ENCODE assay signal across 8 cellular contexts in the genomic region with DNA sequence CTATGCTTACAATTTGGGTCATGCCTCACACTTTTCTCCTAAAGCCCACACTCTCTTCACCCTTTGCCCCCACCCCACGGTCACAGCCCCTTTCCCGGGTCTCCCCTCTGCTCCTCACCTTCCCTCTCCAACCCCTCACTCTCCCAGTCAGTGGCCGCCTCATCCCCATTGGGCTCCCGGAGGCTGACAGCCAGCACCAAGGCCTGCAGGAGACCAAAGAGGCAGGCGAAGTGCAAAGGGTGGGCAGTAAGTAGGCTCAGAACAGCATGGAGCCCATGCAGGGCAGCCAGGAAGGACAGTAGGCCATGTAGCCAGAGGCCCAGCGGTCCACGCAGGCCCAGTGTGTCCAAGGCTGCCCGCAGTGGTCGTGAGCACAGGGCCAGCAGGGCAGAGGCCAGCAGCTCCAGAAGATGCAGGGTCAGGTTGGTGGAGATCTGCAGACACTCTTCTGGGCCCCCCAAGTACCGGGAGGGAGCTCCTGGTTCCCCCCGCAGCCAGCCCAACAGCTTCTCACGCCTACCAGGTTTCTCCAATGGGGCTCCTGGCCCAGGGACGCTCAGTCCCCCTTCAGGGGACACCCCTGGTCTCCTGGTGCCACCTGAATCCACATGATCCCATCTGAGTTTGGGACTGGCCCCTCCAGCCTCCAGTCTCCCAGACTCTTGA. TPM values are rescaled to one million over a fixed set of nuclear protein-coding genes. Genes with fewer than 3 reads are reported as not detected.
DNase-seq lines count a peak whose midpoint lies in the region; ATAC-seq and TF ChIP-seq lines count a peak whose summit lies in the region.

No MANE protein-coding gene starts in this region.

- TF ChIP-seq CTCF in OCI-LY3 (IDR thresholded peaks at IDR 0.05; ENCODE audit: low read depth, low read length) = no peak
- no peak for TF ChIP-seq CTCF in endothelial cell (IDR thresholded peaks at IDR 0.05; ENCODE audit: unreplicated experiment)
- no peak for TF ChIP-seq CTCF in osteoblast (IDR thresholded peaks at IDR 0.05; ENCODE audit: extremely low read depth, low read depth, low read length)

- H4K20me1 ChIP-seq in OCI-LY3 (ENCODE audit: insufficient read depth, low read length) = no peaks in the 10 kb centered on the region
- H4K20me1 ChIP-seq in osteoblast (ENCODE audit: insufficient read depth, low read length) = peaks cover 22% of the 10 kb centered on the region

- peak overlapping the region; percentile 99; the same call in 1 of the 2 replicates for H3K9ac ChIP-seq in OCI-LY3 (ENCODE audit: low read length)

- H3K79me2 ChIP-seq in OCI-LY3 (ENCODE audit: low read length) (peaks cover 27% of the 10 kb centered on the region), osteoblast (ENCODE audit: insufficient read depth, low read length) (peaks cover 73% of the 10 kb centered on the region)

- H3K9me3 ChIP-seq in CD4-positive, alpha-beta memory T cell (ENCODE audit: control insufficient read depth in 1 of 2, low read length in 2 of 2) = no peaks in the 10 kb centered on the region
- no peaks in the 10 kb centered on the region for H3K9me3 ChIP-seq in OCI-LY3 (ENCODE audit: insufficient read depth, low read length)
- no peaks in the 10 kb centered on the region for H3K9me3 ChIP-seq in osteoblast (ENCODE audit: low read depth, low read length)

- peak overlapping the region; percentile 30 to 83 for H3K4me3 ChIP-seq in CD4-positive, alpha-beta memory T cell (ENCODE audit: low read length in 2 of 2)
- H3K4me3 ChIP-seq in OCI-LY3 (ENCODE audit: low read length) (peak overlapping the region; percentile 100; the same call in 1 of the 2 replicates), osteoblast (ENCODE audit: insufficient read depth, low read length) (peak overlapping the region; percentile 82)

- ATAC-seq in GM19328 (IDR thresholded peaks at IDR 0.05; ENCODE audit: unreplicated experiment) = no peak
- ATAC-seq in GM21423 (IDR thresholded peaks at IDR 0.05; ENCODE audit: unreplicated experiment) = no peak

- H3K4me1 ChIP-seq in CD4-positive, alpha-beta memory T cell (ENCODE audit: insufficient read depth, low read length) = peaks cover 56% of the 10 kb centered on the region
- H3K4me1 ChIP-seq in OCI-LY3 (ENCODE audit: low read length) = peaks cover 28% of the 10 kb centered on the region
- peaks cover 38% of the 10 kb centered on the region for H3K4me1 ChIP-seq in osteoblast (ENCODE audit: insufficient read depth, low read length)

- peaks cover 43 to 81% (median 59%) of the 10 kb centered on the region in 4 donors for H3K4me1 Mint-ChIP-seq in CD4-positive, alpha-beta memory T cell
- H3K4me1 Mint-ChIP-seq in endothelial cell (ENCODE audit: unreplicated experiment) = peaks cover 25% of the 10 kb centered on the region

- POLR2A ChIA-PET in CD4-positive, alpha-beta memory T cell (lab: Charles Lee; ENCODE audit: partially characterized antibody) = interaction anchor here (2.4 to 8.6 kb wide), 2 partner anchors 6 to 44 kb away, joined by 6 to 269 read pairs; a partner anchor contains a TSS

- peak overlapping the region; percentile 100 for H3K4me2 ChIP-seq in OCI-LY3 (ENCODE audit: low read length)
- peak overlapping the region; percentile 100 for H3K4me2 ChIP-seq in osteoblast (ENCODE audit: insufficient read depth, low read length)

- no peak for DNase-seq in CD4-positive, alpha-beta memory T cell
- no peak for DNase-seq in endothelial cell (ENCODE audit: low spot score)
- no peak for DNase-seq in osteoblast (ENCODE audit: insufficient read length, low spot score, missing footprints)
- DNase-seq in ureter (ENCODE audit: low spot score) = no peak
- no peak for DNase-seq in HUDEP-2 (lab: John Stamatoyannopoulos, UW; ENCODE audit: unreplicated experiment in 76 of 76)

- peaks cover 13% of the 10 kb centered on the region for H3K36me3 ChIP-seq in CD4-positive, alpha-beta memory T cell (ENCODE audit: insufficient read depth, low read length)
- H3K36me3 ChIP-seq in OCI-LY3 (replicated peaks; ENCODE audit: low read depth, low read length) = peaks cover 17% of the 10 kb centered on the region
- H3K36me3 ChIP-seq in osteoblast (ENCODE audit: insufficient read depth, low read length) = peaks cover 23% of the 10 kb centered on the region

- H2AFZ ChIP-seq in OCI-LY3 (ENCODE audit: low read depth, low read length) (no peak overlapping the region), osteoblast (ENCODE audit: low read length) (no peak overlapping the region)

- intact Hi-C loops in CD4-positive, alpha-beta memory T cell (cut with micrococcal nuclease) = loop anchor here (10.0 kb wide), 1 partner anchor 1186 kb away; a partner anchor contains a TSS

- peak overlapping the region; percentile 84 for H3K27ac ChIP-seq in CD4-positive, alpha-beta memory T cell (ENCODE audit: low read depth, low read length)
- no peak overlapping the region for H3K27ac ChIP-seq in OCI-LY3 (ENCODE audit: low read length)
- no peak overlapping the region for H3K27ac ChIP-seq in osteoblast (ENCODE audit: low read depth, low read length)

- CTCF ChIA-PET in CD4-positive, alpha-beta memory T cell (lab: Charles Lee; ENCODE audit: partially characterized antibody) = no interaction called here

- H3K36me3 Mint-ChIP-seq in CD4-positive, alpha-beta memory T cell = peaks cover 14 to 49% of the 10 kb centered on the region in 2 donors
- H3K36me3 Mint-ChIP-seq in endothelial cell (ENCODE audit: low read depth, unreplicated experiment) = peaks cover 4% of the 10 kb centered on the region

- peak overlapping the region; percentile 84 to 95 (median 90) for H3K27ac Mint-ChIP-seq in CD4-positive, alpha-beta memory T cell
- no peak overlapping the region for H3K27ac Mint-ChIP-seq in endothelial cell (ENCODE audit: unreplicated experiment)

- H3K9me3 Mint-ChIP-seq in CD4-positive, alpha-beta memory T cell = peaks cover 0 to 2% (median 0%) of the 10 kb centered on the region in 8 donors
- no peaks in the 10 kb centered on the region for H3K9me3 Mint-ChIP-seq in endothelial cell (ENCODE audit: unreplicated experiment)

- peak overlapping the region; percentile 86 to 93 (median 92) for H3K4me3 Mint-ChIP-seq in CD4-positive, alpha-beta memory T cell
- H3K4me3 Mint-ChIP-seq in endothelial cell (ENCODE audit: unreplicated experiment) = peak overlapping the region; percentile 77

- no peaks in the 10 kb centered on the region for H3K27me3 Mint-ChIP-seq in CD4-positive, alpha-beta memory T cell
- H3K27me3 Mint-ChIP-seq in endothelial cell (ENCODE audit: unreplicated experiment) = peaks cover 10% of the 10 kb centered on the region

- no peaks in the 10 kb centered on the region for H3K27me3 ChIP-seq in CD4-positive, alpha-beta memory T cell (ENCODE audit: insufficient read depth, low read length)
- no peaks in the 10 kb centered on the region for H3K27me3 ChIP-seq in OCI-LY3 (ENCODE audit: low read depth, low read length)
- H3K27me3 ChIP-seq in osteoblast (ENCODE audit: insufficient read depth, low read length) = no peaks in the 10 kb centered on the region

RNA-seq across cellular contexts. Expression of a gene that starts 1.5 kb away (rescaled TPM):
- 10 to 100 TPM; 37.5 to 39.9 TPM for total RNA-seq in CD4-positive, alpha-beta memory T cell
- polyA plus RNA-seq in CD4-positive, alpha-beta memory T cell = 10 to 100 TPM; 15.8 to 29.7 TPM
- total RNA-seq in endothelial cell (ENCODE audit: unreplicated experiment) (13.1 TPM), osteoblast (21.2 and 21.7 TPM in 2 replicates), ureter (21.5 TPM)

RNA-seq across cellular contexts. Expression of a gene that starts 3.4 kb away (rescaled TPM):
- 1 to 10 TPM; 1.3 to 1.5 TPM for total RNA-seq in CD4-positive, alpha-beta memory T cell
- 1 to 10 TPM; 4.9 to 5.2 TPM for polyA plus RNA-seq in CD4-positive, alpha-beta memory T cell
- 0.92 TPM for total RNA-seq in endothelial cell (ENCODE audit: unreplicated experiment)
- 1.1 and 1.2 TPM in 2 replicates for total RNA-seq in osteoblast
- 2.4 TPM for total RNA-seq in ureter

RNA-seq across cellular contexts. Expression of a gene that starts 5.7 kb away (rescaled TPM):
- total RNA-seq in CD4-positive, alpha-beta memory T cell = 10 to 100 TPM; 25.1 to 25.5 TPM
- polyA plus RNA-seq in CD4-positive, alpha-beta memory T cell = 10 to 100 TPM; 16.7 to 19.5 TPM
- 8.9 TPM for total RNA-seq in endothelial cell (ENCODE audit: unreplicated experiment)
- total RNA-seq in osteoblast = 22.1 and 23.9 TPM in 2 replicates
- 15.3 TPM for total RNA-seq in ureter

RNA-seq across cellular contexts. Expression of a gene that starts 6.7 kb away (rescaled TPM):
- total RNA-seq in CD4-positive, alpha-beta memory T cell = 100 to 1,000 TPM; 296 to 325 TPM
- polyA plus RNA-seq in CD4-positive, alpha-beta memory T cell = 10 to 100 TPM; 12.0 to 23.1 TPM
- total RNA-seq in endothelial cell (ENCODE audit: unreplicated experiment) (312 TPM), osteoblast (175 and 183 TPM in 2 replicates), ureter (234 TPM)

RNA-seq across cellular contexts. Expression of a gene that starts 6.8 kb away (rescaled TPM):
- total RNA-seq in CD4-positive, alpha-beta memory T cell = 100 to 1,000 TPM; 141 to 148 TPM
- 100 to 1,000 TPM; 183 to 232 TPM for polyA plus RNA-seq in CD4-positive, alpha-beta memory T cell
- total RNA-seq in endothelial cell (ENCODE audit: unreplicated experiment) = 164 TPM
- total RNA-seq in osteoblast = 124 and 150 TPM in 2 replicates
- total RNA-seq in ureter = 149 TPM
